In the genomic region with DNA sequence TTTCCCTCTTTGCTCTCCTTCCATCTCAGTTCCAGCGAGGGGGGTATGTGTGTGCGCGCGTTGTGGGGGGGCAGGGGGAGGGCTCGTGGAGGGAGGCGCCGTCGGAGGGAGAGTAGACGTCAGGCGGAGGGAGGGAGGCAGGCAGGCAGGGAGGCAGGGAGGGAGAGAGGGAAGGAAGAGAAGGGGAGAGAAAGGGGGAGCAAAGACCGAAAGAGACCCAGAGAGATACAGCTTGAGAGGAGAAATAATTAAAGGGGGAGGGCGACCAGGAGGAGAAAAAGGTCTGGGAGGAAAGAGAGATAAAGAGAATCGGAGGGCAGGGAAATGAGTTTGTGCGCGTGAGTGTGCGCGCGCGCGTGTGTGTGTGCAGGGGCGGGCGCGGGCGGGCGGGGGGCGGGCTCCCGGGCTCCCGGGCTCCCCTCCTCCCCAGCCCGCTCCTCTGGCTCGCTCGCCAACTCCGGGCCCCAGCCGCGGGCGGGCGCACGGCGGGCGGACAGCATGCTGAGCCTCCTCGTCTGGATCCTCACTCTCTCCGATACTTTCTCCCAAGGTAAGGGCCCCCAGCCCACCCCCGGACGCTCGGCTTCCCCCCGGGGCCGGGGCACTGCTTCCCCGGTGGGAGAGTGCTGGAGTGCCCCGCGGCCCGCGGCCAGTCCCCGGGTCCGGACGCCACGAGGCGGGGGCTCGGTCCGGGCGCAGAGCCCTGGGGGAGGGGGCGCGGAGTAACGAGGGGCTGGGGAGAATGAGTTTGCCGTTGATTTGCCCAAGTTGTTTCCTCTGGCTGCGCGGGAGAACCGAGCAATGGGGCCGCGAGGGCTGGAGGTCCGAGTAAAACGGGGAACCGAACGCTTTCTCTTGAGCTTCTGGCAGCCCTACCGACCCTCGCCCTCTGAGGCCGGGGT, we compare ENCODE assay signal across 8 cellular contexts. TPM values are rescaled to one million over a fixed set of nuclear protein-coding genes. Genes with fewer than 3 reads are reported as not detected.
DNase-seq lines count a peak whose midpoint lies in the region; ATAC-seq and TF ChIP-seq lines count a peak whose summit lies in the region.

A gene (plus strand): TSS at position 467 of the 902 bp plus-strand sequence. CDS start 32 bp downstream, at position 499.

- intact Hi-C loops in activated naive CD4-positive, alpha-beta T cell treated with anti-CD3 and anti-CD28 coated beads for 36 hours (cut with micrococcal nuclease), result loop anchor here (2.0 to 10.0 kb wide), 3 partner anchors 31 to 1081 kb away; a partner anchor contains a TSS
- intact Hi-C loops in uterus (cut with DNase I; ENCODE audit: low total_unique reads), result loop anchor here (5.0 kb wide), 1 partner anchor 44 kb away; no protein-coding TSS in a partner anchor

- no peak for TF ChIP-seq CTCF in uterus (IDR thresholded peaks at IDR 0.05)

- H3K9me3 ChIP-seq in SJSA1 (replicated peaks) (no peaks in the 10 kb centered on the region), uterus (no peaks in the 10 kb centered on the region)

- CTCF ChIA-PET in activated naive CD4-positive, alpha-beta T cell treated with anti-CD3 and anti-CD28 coated beads for 36 hours (lab: Charles Lee), result interaction anchor here (0.9 to 7.2 kb wide), 7 partner anchors 27 to 130 kb away, joined by 3 to 128 read pairs (median 14); no protein-coding TSS in a partner anchor

- H3K27ac Mint-ChIP-seq in activated naive CD4-positive, alpha-beta T cell treated with anti-CD3 and anti-CD28 coated beads for 36 hours, result no peak within 1 kb of the TSS

- H3K4me3 ChIP-seq in SJSA1, result peak within 1 kb of the TSS; percentile 85
- peak within 1 kb of the TSS; percentile 72 to 97 for H3K4me3 ChIP-seq in uterus

- peak within 1 kb of the TSS; percentile 66 for H3K4me3 Mint-ChIP-seq in activated naive CD4-positive, alpha-beta T cell treated with anti-CD3 and anti-CD28 coated beads for 36 hours

- H3K36me3 ChIP-seq in SJSA1 (peaks cover 34% of the 10 kb centered on the region), uterus (no peaks in the 10 kb centered on the region)

- peaks cover 5% of the 10 kb centered on the region for H3K4me1 Mint-ChIP-seq in activated naive CD4-positive, alpha-beta T cell treated with anti-CD3 and anti-CD28 coated beads for 36 hours (ENCODE audit: low read depth)

- no peaks in the 10 kb centered on the region for H3K36me3 Mint-ChIP-seq in activated naive CD4-positive, alpha-beta T cell treated with anti-CD3 and anti-CD28 coated beads for 36 hours (ENCODE audit: low read depth)

- peak; percentile 38 to 68 for TF ChIP-seq POLR2A in uterus (IDR thresholded peaks at IDR 0.05)

- peaks cover 25% of the 10 kb centered on the region for H3K4me1 ChIP-seq in SJSA1 (replicated peaks)
- H3K4me1 ChIP-seq in uterus, result peaks cover 0 to 7% of the 10 kb centered on the region in 2 donors

- peaks cover 50% of the 10 kb centered on the region for H3K27me3 Mint-ChIP-seq in activated naive CD4-positive, alpha-beta T cell treated with anti-CD3 and anti-CD28 coated beads for 36 hours (ENCODE audit: low read depth)

- H3K27me3 ChIP-seq in SJSA1 (replicated peaks) (0 out of 2 replicates have a peak, but pooled peaks cover 3% of the 10 kb centered on the region), uterus (no peaks in the 10 kb centered on the region)

- H3K9me3 Mint-ChIP-seq in activated naive CD4-positive, alpha-beta T cell treated with anti-CD3 and anti-CD28 coated beads for 36 hours, result no peaks in the 10 kb centered on the region

- H3K27ac ChIP-seq in SJSA1 (peak within 1 kb of the TSS; percentile 83), uterus (peak within 1 kb of the TSS; percentile 97 to 100)

- peak; percentile 5 for DNase-seq in activated naive CD4-positive, alpha-beta T cell treated with anti-CD3 and anti-CD28 coated beads for 36 hours
- DNase-seq in activated naive CD4-positive, alpha-beta T cell treated with anti-CD3 and anti-CD28 coated beads, Interleukin-2, amount 50 U/mL, for 16 hours, result no peak
- peak; percentile 80 to 86 for DNase-seq in SJSA1 (ENCODE audit: low read depth in 1 of 2, low spot score in 2 of 2)
- peak; percentile 32 for DNase-seq in mucosa of gallbladder (ENCODE audit: low spot score)
- peak; percentile 77 to 79 for DNase-seq in uterus
- no peak for DNase-seq in activated effector memory CD4-positive, alpha-beta T cell treated with anti-CD3 and anti-CD28 coated beads, Interleukin-2, amount 50 U/mL, for 16 hours

- peak; percentile 45 for ATAC-seq in esophagus mucosa
- no peak for ATAC-seq in HG03039 (IDR thresholded peaks at IDR 0.05; ENCODE audit: unreplicated experiment)

RNA-seq across cellular contexts. Expression of the gene that starts here (rescaled TPM):
- total RNA-seq in activated naive CD4-positive, alpha-beta T cell treated with anti-CD3 and anti-CD28 coated beads for 36 hours, result under 1 TPM in 1 of 2 experiments, not detected in 1; 0.05 TPM
- 83.9 and 123 TPM in 2 replicates for total RNA-seq in SJSA1 (2014; rRNA removed; shearing (Covaris generic))
- 9.9 TPM for total RNA-seq in esophagus mucosa
- total RNA-seq in mucosa of gallbladder, result 26.8 TPM
- total RNA-seq in uterus, result 100 to 1,000 TPM in 1 of 4 donors, 10 to 100 TPM in 3; 34.1 to 102 (median 57.4) TPM

Comparison
In these comparisons a context has a peak if more than half of its experiments do, and no peak if none do; other contexts are left out.
1. RNA of the gene that starts here (total RNA-seq): 83.9 to 123 TPM in SJSA1, 34.1 to 102 TPM in uterus, 26.8 TPM in mucosa of gallbladder (single experiment) and 9.9 TPM in esophagus mucosa (single experiment); 0.05 TPM in activated naive CD4-positive, alpha-beta T cell treated with anti-CD3 and anti-CD28 coated beads for 36 hours; every median in the first group is over 10 times any median in the second.
2. Peak in DNase-seq in activated naive CD4-positive, alpha-beta T cell treated with anti-CD3 and anti-CD28 coated beads for 36 hours; RNA of the gene not detected or under 1 TPM.
3. DNase-seq: peak in SJSA1 (2 of 2), mucosa of gallbladder (single experiment) and uterus (2 of 2); none in activated naive CD4-positive, alpha-beta T cell treated with anti-CD3 and anti-CD28 coated beads, Interleukin-2, amount 50 U/mL, for 16 hours (single experiment) and activated effector memory CD4-positive, alpha-beta T cell treated with anti-CD3 and anti-CD28 coated beads, Interleukin-2, amount 50 U/mL, for 16 hours (single experiment).